14 cellular contexts compared by ENCODE assay signal in genomic region chr2:55154525-55155030, GRCh38.
DNase-seq lines count a peak whose midpoint lies in the region; ATAC-seq, FAIRE-seq and TF ChIP-seq lines count a peak whose summit lies in the region.
"Had no signal": no experiment of that assay in that cellular context is flagged by ENCODE, and none has a peak within 500 bp of the region (broad histone marks: within the 10 kb centered on the region; RNA-seq: fewer than 3 reads in every experiment).

No MANE protein-coding gene starts in this region.

- peaks cover 40% of the 10 kb centered on the region for H3K4me1 Mint-ChIP-seq in GM23338
- peaks cover 72% of the 10 kb centered on the region for H3K4me1 Mint-ChIP-seq in activated B cell treated with CpG ODN at 0.5 μM for 24 hours
- peaks cover 27 to 61% of the 10 kb centered on the region in 2 donors for H3K4me1 Mint-ChIP-seq in stimulated activated naive B cell treated with anti-CD40 and anti-IgM and Interleukin-4, amounts not matched to agents 10 μg/mL and 1 μg/mL and 100 μg/mL, for 72 hours
- no peaks in the 10 kb centered on the region for H3K4me1 Mint-ChIP-seq in activated T-helper 17 cell treated with anti-CD3 and anti-CD28 coated beads, Interleukin-2, amount 50 U/mL, for 72 hours

- H3K9me3 Mint-ChIP-seq in GM23338 (no peaks in the 10 kb centered on the region), activated B cell treated with CpG ODN at 0.5 μM for 24 hours (no peaks in the 10 kb centered on the region)
- H3K9me3 Mint-ChIP-seq in stimulated activated naive B cell treated with anti-CD40 and anti-IgM and Interleukin-4, amounts not matched to agents 10 μg/mL and 1 μg/mL and 100 μg/mL, for 72 hours = no peaks in the 10 kb centered on the region
- no peaks in the 10 kb centered on the region for H3K9me3 Mint-ChIP-seq in activated T-helper 17 cell treated with anti-CD3 and anti-CD28 coated beads, Interleukin-2, amount 50 U/mL, for 72 hours

- H3K9me1 ChIP-seq in keratinocyte (ENCODE audit: control insufficient read depth, extremely low read depth, insufficient read depth, low read length) = no peaks in the 10 kb centered on the region

- H3K9me3 ChIP-seq in keratinocyte (ENCODE audit: control insufficient read depth, low read depth, low read length) = no peaks in the 10 kb centered on the region
- H3K9me3 ChIP-seq: body of pancreas, testis had no signal

- H3K9ac ChIP-seq in keratinocyte (ENCODE audit: control insufficient read depth, extremely low read depth, insufficient read depth, low read length) = peak overlapping the region; percentile 49

- no peaks in the 10 kb centered on the region for H3K79me2 ChIP-seq in GM23338 (replicated peaks; ENCODE audit: insufficient read depth)
- no peaks in the 10 kb centered on the region for H3K79me2 ChIP-seq in keratinocyte (ENCODE audit: control insufficient read depth, insufficient read depth, low read length)

- H3K4me1 ChIP-seq in GM23338 (ENCODE audit: insufficient read depth) (peaks cover 26% of the 10 kb centered on the region), keratinocyte (ENCODE audit: control insufficient read depth, extremely low read depth, insufficient read depth, low read length) (peaks cover 61% of the 10 kb centered on the region)

- H3K36me3 Mint-ChIP-seq in GM23338 (ENCODE audit: low read depth) (no peaks in the 10 kb centered on the region), activated B cell treated with CpG ODN at 0.5 μM for 24 hours (ENCODE audit: low read depth) (no peaks in the 10 kb centered on the region)
- H3K36me3 Mint-ChIP-seq in stimulated activated naive B cell treated with anti-CD40 and anti-IgM and Interleukin-4, amounts not matched to agents 10 μg/mL and 1 μg/mL and 100 μg/mL, for 72 hours = no peaks in the 10 kb centered on the region
- no peaks in the 10 kb centered on the region for H3K36me3 Mint-ChIP-seq in activated T-helper 17 cell treated with anti-CD3 and anti-CD28 coated beads, Interleukin-2, amount 50 U/mL, for 72 hours (ENCODE audit: low read depth)

- H3K27me3 Mint-ChIP-seq in GM23338 (ENCODE audit: insufficient read depth, low read depth, poor library complexity) (peaks cover 2% of the 10 kb centered on the region), activated B cell treated with CpG ODN at 0.5 μM for 24 hours (no peaks in the 10 kb centered on the region)
- H3K27me3 Mint-ChIP-seq in stimulated activated naive B cell treated with anti-CD40 and anti-IgM and Interleukin-4, amounts not matched to agents 10 μg/mL and 1 μg/mL and 100 μg/mL, for 72 hours = no peaks in the 10 kb centered on the region
- no peaks in the 10 kb centered on the region for H3K27me3 Mint-ChIP-seq in activated T-helper 17 cell treated with anti-CD3 and anti-CD28 coated beads, Interleukin-2, amount 50 U/mL, for 72 hours

- no peak for FAIRE-seq in keratinocyte (lab: Jason Lieb, UNC)

- H3K27me3 ChIP-seq in GM23338 (ENCODE audit: insufficient read depth) (no peaks in the 10 kb centered on the region), keratinocyte (ENCODE audit: control insufficient read depth, extremely low read depth, insufficient read depth, low read length) (no peaks in the 10 kb centered on the region)
- H3K27me3 ChIP-seq: body of pancreas, testis had no signal

- no peaks in the 10 kb centered on the region for H3F3A ChIP-seq in GM23338 (replicated peaks; ENCODE audit: low read depth)

- no peak overlapping the region for H3K4me2 ChIP-seq in GM23338
- H3K4me2 ChIP-seq in keratinocyte (ENCODE audit: control insufficient read depth, extremely low read depth, insufficient read depth, low read depth, low read length) = peak overlapping the region; percentile 86

- H3K27ac Mint-ChIP-seq in GM23338 = no peak overlapping the region
- peak overlapping the region; percentile 59 for H3K27ac Mint-ChIP-seq in activated B cell treated with CpG ODN at 0.5 μM for 24 hours
- peak overlapping the region; percentile 20 for H3K27ac Mint-ChIP-seq in stimulated activated naive B cell treated with anti-CD40 and anti-IgM and Interleukin-4, amounts not matched to agents 10 μg/mL and 1 μg/mL and 100 μg/mL, for 72 hours
- no peak overlapping the region for H3K27ac Mint-ChIP-seq in activated T-helper 17 cell treated with anti-CD3 and anti-CD28 coated beads, Interleukin-2, amount 50 U/mL, for 72 hours

- POLR2A ChIA-PET in activated B cell treated with CpG ODN at 0.5 μM for 24 hours (lab: Charles Lee) = interaction anchor here (1.0 to 4.8 kb wide), 3 partner anchors 18 to 105 kb away, joined by 3 to 45 read pairs (median 3); partner anchors contain the start of gene RTN4

- H3K4me3 Mint-ChIP-seq in GM23338 (no peak overlapping the region), activated B cell treated with CpG ODN at 0.5 μM for 24 hours (no peak overlapping the region)
- no peak overlapping the region for H3K4me3 Mint-ChIP-seq in stimulated activated naive B cell treated with anti-CD40 and anti-IgM and Interleukin-4, amounts not matched to agents 10 μg/mL and 1 μg/mL and 100 μg/mL, for 72 hours
- H3K4me3 Mint-ChIP-seq in activated T-helper 17 cell treated with anti-CD3 and anti-CD28 coated beads, Interleukin-2, amount 50 U/mL, for 72 hours = no peak overlapping the region

- H2AFZ ChIP-seq in GM23338 (peak overlapping the region; percentile 32; the same call in 1 of the 2 replicates), keratinocyte (ENCODE audit: control insufficient read depth, low read length) (peak overlapping the region; percentile 22)

- H3K27ac ChIP-seq in GM23338 (ENCODE audit: low read depth) (no peak overlapping the region), keratinocyte (ENCODE audit: control insufficient read depth, insufficient read depth, low read length) (peak overlapping the region; percentile 87)
- H3K27ac ChIP-seq: testis had no signal

- no peak for ATAC-seq in GM23338
- ATAC-seq in activated B cell treated with CpG ODN at 0.5 μM for 24 hours (ENCODE audit: low read depth) = no peak
- no peak for ATAC-seq in stimulated activated naive B cell treated with anti-CD40 and anti-IgM and Interleukin-4, amounts not matched to agents 10 μg/mL and 1 μg/mL and 100 μg/mL, for 72 hours (replicated peaks)
- ATAC-seq in activated T-helper 17 cell treated with anti-CD3 and anti-CD28 coated beads, Interleukin-2, amount 50 U/mL, for 72 hours (replicated peaks) = no peak
- no peak for ATAC-seq in GM18873 (IDR thresholded peaks at IDR 0.05; ENCODE audit: low FRiP score, unreplicated experiment)
- ATAC-seq: body of pancreas had no signal

- H4K20me1 ChIP-seq in GM23338 (replicated peaks; ENCODE audit: insufficient read depth) = no peaks in the 10 kb centered on the region
- no peaks in the 10 kb centered on the region for H4K20me1 ChIP-seq in keratinocyte (ENCODE audit: control insufficient read depth, extremely low read depth, insufficient read depth, low read length)

- H3K36me3 ChIP-seq in GM23338 (ENCODE audit: insufficient read depth) (no peaks in the 10 kb centered on the region), keratinocyte (ENCODE audit: control insufficient read depth in 2 of 2, extremely low read depth in 1 of 2, insufficient read depth in 2 of 2, low read length in 2 of 2) (no peaks in the 10 kb centered on the region)

- no peak for TF ChIP-seq CTCF in GM23338 (conservative IDR thresholded peaks at IDR 0.05; ENCODE audit: low read depth in 2 of 2)
- no peak for TF ChIP-seq CTCF in activated B cell treated with CpG ODN at 0.5 μM for 24 hours (IDR thresholded peaks at IDR 0.05)
- TF ChIP-seq CTCF in keratinocyte (optimal IDR thresholded peaks at IDR 0.05 in 1 of 3, IDR thresholded peaks at IDR 0.05 in 1 of 3, conservative IDR thresholded peaks at IDR 0.05 in 1 of 3; ENCODE audit: extremely low read depth in 1 of 3, insufficient read depth in 2 of 3, low read length in 3 of 3) = no peak

- CTCF ChIA-PET in activated B cell treated with CpG ODN at 0.5 μM for 24 hours (lab: Charles Lee) = no interaction called here

- H3K4me3 ChIP-seq in GM23338 (no peak overlapping the region), keratinocyte (ENCODE audit: control insufficient read depth in 2 of 3, extremely low read depth in 1 of 3, insufficient read depth in 2 of 3, low read depth in 1 of 3, low read length in 3 of 3) (peak overlapping the region in 1 of 3 experiments; percentile 59)
- H3K4me3 ChIP-seq: body of pancreas, testis had no signal

- intact Hi-C loops in activated B cell treated with CpG ODN at 0.5 μM for 24 hours (cut with micrococcal nuclease) = loop anchor here (5.0 kb wide), 2 partner anchors 37 to 102 kb away; partner anchors contain the start of gene RTN4

- dilution Hi-C loops in keratinocyte (cut with MboI; ENCODE audit: extremely low pct_ligation_motif_present, low sequenced_read_pairs) = loop anchor here (25.0 kb wide), 1 partner anchor 117 kb away; no protein-coding TSS in a partner anchor

- no peak for DNase-seq in GM23338 (ENCODE audit: low spot score)
- no peak for DNase-seq in activated B cell treated with CpG ODN at 0.5 μM for 24 hours
- no peak for DNase-seq in keratinocyte (ENCODE audit: low read depth, low spot score)
- no peak for DNase-seq in stimulated activated naive B cell treated with anti-CD40 and anti-IgM and Interleukin-4, amounts not matched to agents 10 μg/mL and 1 μg/mL and 100 μg/mL, for 72 hours
- no peak for DNase-seq in dedifferentiated amniotic fluid mesenchymal stem cell (ENCODE audit: extremely low spot score)
- no peak for DNase-seq in SIG-M5 (lab: John Stamatoyannopoulos, UW)
- DNase-seq: activated CD4-positive, alpha-beta T cell treated with anti-CD3 and anti-CD28 coated beads, Interleukin-2, amount 50 U/mL, for 4 hours; activated effector memory CD4-positive, alpha-beta T cell treated with Interleukin-2 at 50 U/mL for 16 hours; body of pancreas; NCI-H446 treated with DMSO at 0.1 percent for 48 hours; T1000; testis had no signal

- H3K9me2 ChIP-seq in GM23338 (ENCODE audit: insufficient read depth) = no peaks in the 10 kb centered on the region

TF ChIP-seq in GM23338, 12 proteins besides CTCF, POLR2A, EP300 and RAD21 (continues in another document):
- TF ChIP-seq ZNF331 (CRISPR knock-in tag; IDR thresholded peaks at IDR 0.05; ENCODE audit: low read depth) (no peak), STAT1 (IDR thresholded peaks at IDR 0.05; ENCODE audit: unreplicated experiment) (no peak)

Comparison
In these comparisons a context has a peak if more than half of its experiments do, and no peak if none do; other contexts are left out.
1. H3K27ac Mint-ChIP-seq: peak in activated B cell treated with CpG ODN at 0.5 μM for 24 hours (single experiment) and stimulated activated naive B cell treated with anti-CD40 and anti-IgM and Interleukin-4, amounts not matched to agents 10 μg/mL and 1 μg/mL and 100 μg/mL, for 72 hours (single experiment); none in GM23338 (single experiment) and activated T-helper 17 cell treated with anti-CD3 and anti-CD28 coated beads, Interleukin-2, amount 50 U/mL, for 72 hours (single experiment).